ENCODE assay signal across 15 cellular contexts in genomic region chr11:58787903-58788302, GRCh38. TPM values are rescaled to one million over a fixed set of nuclear protein-coding genes. Genes with fewer than 3 reads are reported as not detected.
A peak's percentile ranks its signal among the peaks of the same experiment; 100 is the strongest.
DNase-seq lines count a peak whose midpoint lies in the region; ATAC-seq and TF ChIP-seq lines count a peak whose summit lies in the region.
"Had no signal": no experiment of that assay in that cellular context is flagged by ENCODE, and none has a peak within 500 bp of the region (broad histone marks: within the 10 kb centered on the region; RNA-seq: fewer than 3 reads in every experiment).

No MANE protein-coding gene starts in this region.

- no peak overlapping the region for H3K27ac Mint-ChIP-seq in chondrocyte (ENCODE audit: unreplicated experiment)
- H3K27ac Mint-ChIP-seq: CD4-positive, alpha-beta memory T cell; IgD-negative memory B cell had no signal

- no peak overlapping the region for H2AFZ ChIP-seq in HCT116 (ENCODE audit: low read depth, low read length, poor library complexity, severe bottlenecking)

- no peaks in the 10 kb centered on the region for H4K20me1 ChIP-seq in HCT116 (ENCODE audit: insufficient read depth)

- no peaks in the 10 kb centered on the region for H3K27me3 ChIP-seq in HCT116 (ENCODE audit: insufficient read depth, low read length)
- H3K27me3 ChIP-seq: body of pancreas, SJCRH30 had no signal

- no TSS peak for BruUV-seq in HCT116 (replicated peaks; lab: Mats Ljungman, UMichigan)

- no peak for TF ChIP-seq POLR2A in HCT116 (IDR thresholded peaks at IDR 0.05; ENCODE audit: borderline replicate concordance, extremely low read depth, insufficient read depth, insufficient read length)

- TF ChIP-seq CTCF in HCT116 (IDR thresholded peaks at IDR 0.05 in 2 of 3, conservative IDR thresholded peaks at IDR 0.05 in 1 of 3; ENCODE audit: borderline replicate concordance in 1 of 3, insufficient read depth in 1 of 3, low read depth in 2 of 3, low read length in 2 of 3) = no peak
- no peak for TF ChIP-seq CTCF in chondrocyte (IDR thresholded peaks at IDR 0.05)
- TF ChIP-seq CTCF in GM10266 (IDR thresholded peaks at IDR 0.05; ENCODE audit: control insufficient read depth, insufficient read depth, low read depth, missing control alignments) = no peak

- H3K4me3 Mint-ChIP-seq in chondrocyte (ENCODE audit: unreplicated experiment) = no peak overlapping the region
- H3K4me3 Mint-ChIP-seq: CD4-positive, alpha-beta memory T cell; IgD-negative memory B cell had no signal

- no peaks in the 10 kb centered on the region for H3K4me1 Mint-ChIP-seq in chondrocyte (ENCODE audit: low read depth)
- H3K4me1 Mint-ChIP-seq: CD4-positive, alpha-beta memory T cell had no signal

- POLR2A ChIA-PET in HCT116 (lab: Charles Lee) = no interaction called here

- H3K9me2 ChIP-seq in HCT116 (ENCODE audit: insufficient read depth) = no peaks in the 10 kb centered on the region

- H3K4me3 ChIP-seq in HCT116 (replicated peaks in 1 of 2; ENCODE audit: low read depth in 1 of 2, low read length in 2 of 2) = no peak overlapping the region
- H3K4me3 ChIP-seq: body of pancreas, SJCRH30 had no signal

- no peak for TF ChIP-seq RAD21 in HCT116 (IDR thresholded peaks at IDR 0.05; ENCODE audit: low read depth)

- H3K4me2 ChIP-seq in HCT116 (ENCODE audit: low read length) = no peak overlapping the region

- ATAC-seq in GM18511 (IDR thresholded peaks at IDR 0.05; ENCODE audit: unreplicated experiment) (peak; percentile 31), HCT116 (peak; percentile 36)

- intact Hi-C loops in HCT116 (cut with micrococcal nuclease) = loop anchor here (1.0 to 5.0 kb wide), 4 partner anchors 113 to 349 kb away; no protein-coding TSS in a partner anchor

- H3K4me1 ChIP-seq in HCT116 (ENCODE audit: control insufficient read depth in 1 of 2, insufficient read depth in 2 of 2, low read length in 2 of 2) = peaks cover 0 to 10% of the 10 kb centered on the region in 2 experiments; a peak in 1 of 4 replicates
- H3K4me1 ChIP-seq: SJCRH30 had no signal

- H3K27me3 Mint-ChIP-seq in chondrocyte (ENCODE audit: low read depth) = peaks cover 15% of the 10 kb centered on the region

- CTCF ChIA-PET in HCT116 (lab: Charles Lee) = interaction anchor here (0.7 to 1.9 kb wide), 13 partner anchors 9 to 369 kb away, joined by 3 to 9 read pairs (median 3); no protein-coding TSS in a partner anchor

- H3K79me2 ChIP-seq in HCT116 (ENCODE audit: insufficient read depth, low read length) = no peaks in the 10 kb centered on the region

- H3K9me3 ChIP-seq in HCT116 (ENCODE audit: control insufficient read depth in 1 of 2, insufficient read depth in 1 of 2, low read depth in 1 of 2, low read length in 2 of 2) = no peaks in the 10 kb centered on the region
- H3K9me3 ChIP-seq: body of pancreas, SJCRH30 had no signal

- no peak overlapping the region for H3K9ac ChIP-seq in HCT116 (ENCODE audit: low read length)

- no peak overlapping the region for H3K27ac ChIP-seq in HCT116 (ENCODE audit: low read depth, low read length)
- H3K27ac ChIP-seq: body of pancreas, SJCRH30 had no signal

- RAD21 ChIA-PET in HCT116 (lab: Charles Lee; ENCODE audit: low non-redundant PET in 1 of 2, low total read pairs in 2 of 2, uncharacterized antibody in 2 of 2, unreplicated experiment in 2 of 2) = no interaction called here

- DNase-seq in HCT116 (ENCODE audit: low read depth, low spot score) (no peak), NCI-H226 (peak; percentile 72), glomerular visceral epithelial cell (ENCODE audit: extremely low spot score) (peak; percentile 25), occipital lobe (lab: John Stamatoyannopoulos, UW) (no peak), chondrocyte (ENCODE audit: low spot score) (no peak), GM10266 (ENCODE audit: extremely low spot score) (no peak), hypothalamus (lab: John Stamatoyannopoulos, UW) (no peak)
- DNase-seq: GOT3 had no signal

- H3K36me3 ChIP-seq in HCT116 (ENCODE audit: control insufficient read depth in 1 of 2, insufficient read depth in 2 of 2, low read length in 2 of 2) = no peaks in the 10 kb centered on the region
- H3K36me3 ChIP-seq: SJCRH30 had no signal

- H3K9me3 Mint-ChIP-seq in chondrocyte (ENCODE audit: low read depth) = no peaks in the 10 kb centered on the region

- no peaks in the 10 kb centered on the region for H3K36me3 Mint-ChIP-seq in chondrocyte (ENCODE audit: low read depth)
- H3K36me3 Mint-ChIP-seq: CD4-positive, alpha-beta memory T cell had no signal

TF ChIP-seq in HCT116, 20 proteins besides CTCF, POLR2A, EP300 and RAD21:
- TF ChIP-seq MAX (IDR thresholded peaks at IDR 0.05) (no peak), ELF1 (IDR thresholded peaks at IDR 0.05; ENCODE audit: borderline replicate concordance, low read depth) (no peak), REST (IDR thresholded peaks at IDR 0.05; ENCODE audit: low read depth) (no peak), ZNF274 (IDR thresholded peaks at IDR 0.05; ENCODE audit: low read depth, low read length) (no peak), EZH2 (IDR thresholded peaks at IDR 0.05) (no peak), POLR2AphosphoS5 (IDR thresholded peaks at IDR 0.05; ENCODE audit: low read depth, low read length) (no peak), ATF3 (IDR thresholded peaks at IDR 0.05) (no peak), EZH2phosphoT487 (IDR thresholded peaks at IDR 0.05; ENCODE audit: borderline replicate concordance) (no peak), JUND (IDR thresholded peaks at IDR 0.05) (no peak), ZBTB33 (IDR thresholded peaks at IDR 0.05; ENCODE audit: extremely low read depth, insufficient replicate concordance, low read length) (no peak), SRF (IDR thresholded peaks at IDR 0.05; ENCODE audit: low read depth) (no peak), EGR1 (IDR thresholded peaks at IDR 0.05; ENCODE audit: low read depth) (no peak), TCF7L2 (IDR thresholded peaks at IDR 0.05; ENCODE audit: borderline replicate concordance, extremely low read depth, insufficient read depth, insufficient read length) (no peak), CBX3 (IDR thresholded peaks at IDR 0.05; ENCODE audit: low read depth) (no peak), SIN3A (IDR thresholded peaks at IDR 0.05; ENCODE audit: low read depth) (no peak), FOSL1 (IDR thresholded peaks at IDR 0.05; ENCODE audit: low read depth) (no peak), ZFX (IDR thresholded peaks at IDR 0.05) (no peak), YY1 (IDR thresholded peaks at IDR 0.05; ENCODE audit: extremely low read depth, insufficient replicate concordance, low read depth, low read length) (no peak), CEBPB (IDR thresholded peaks at IDR 0.05; ENCODE audit: low read depth) (no peak), SP1 (IDR thresholded peaks at IDR 0.05; ENCODE audit: low read depth) (no peak)

RNA-seq across cellular contexts. Expression of gene GLYAT, which starts 56.2 kb away (rescaled TPM):
- total RNA-seq in HCT116 (2021; ENCODE audit: unreplicated experiment) (not detected), occipital lobe (0.31 TPM), chondrocyte (not detected in 3 replicates)
- polyA plus RNA-seq in HCT116 (2012) = 0.07 TPM in 1 of 2 replicates, not detected in the other
- total RNA-seq: activated CD8-positive, alpha-beta memory T cell treated with anti-CD3 and anti-CD28 coated beads for 36 hours; CD4-positive, alpha-beta memory T cell; kidney epithelial cell; SJCRH30 had no signal
- polyA plus RNA-seq: CD4-positive, alpha-beta memory T cell; IgD-negative memory B cell had no signal

RNA-seq across cellular contexts. Expression of gene GLYATL2, which starts 56.6 kb away (rescaled TPM):
- not detected for total RNA-seq in HCT116 (2021; ENCODE audit: unreplicated experiment)
- polyA plus RNA-seq in HCT116 (2012) = not detected in 2 replicates
- total RNA-seq in occipital lobe = 1.2 TPM
- total RNA-seq in chondrocyte = 0.35 TPM in 1 of 3 replicates, not detected in the others
- total RNA-seq: activated CD8-positive, alpha-beta memory T cell treated with anti-CD3 and anti-CD28 coated beads for 36 hours; body of pancreas; CD4-positive, alpha-beta memory T cell; SJCRH30 had no signal
- polyA plus RNA-seq: CD4-positive, alpha-beta memory T cell; IgD-negative memory B cell had no signal

Comparison
In these comparisons a context has a peak if more than half of its experiments do, and no peak if none do; other contexts are left out.
1. DNase-seq: peak in NCI-H226 (single experiment) and glomerular visceral epithelial cell (single experiment); none in HCT116 (single experiment), occipital lobe (single experiment), chondrocyte (single experiment), GM10266 (single experiment) and hypothalamus (0 of 51).